In the genomic region with DNA sequence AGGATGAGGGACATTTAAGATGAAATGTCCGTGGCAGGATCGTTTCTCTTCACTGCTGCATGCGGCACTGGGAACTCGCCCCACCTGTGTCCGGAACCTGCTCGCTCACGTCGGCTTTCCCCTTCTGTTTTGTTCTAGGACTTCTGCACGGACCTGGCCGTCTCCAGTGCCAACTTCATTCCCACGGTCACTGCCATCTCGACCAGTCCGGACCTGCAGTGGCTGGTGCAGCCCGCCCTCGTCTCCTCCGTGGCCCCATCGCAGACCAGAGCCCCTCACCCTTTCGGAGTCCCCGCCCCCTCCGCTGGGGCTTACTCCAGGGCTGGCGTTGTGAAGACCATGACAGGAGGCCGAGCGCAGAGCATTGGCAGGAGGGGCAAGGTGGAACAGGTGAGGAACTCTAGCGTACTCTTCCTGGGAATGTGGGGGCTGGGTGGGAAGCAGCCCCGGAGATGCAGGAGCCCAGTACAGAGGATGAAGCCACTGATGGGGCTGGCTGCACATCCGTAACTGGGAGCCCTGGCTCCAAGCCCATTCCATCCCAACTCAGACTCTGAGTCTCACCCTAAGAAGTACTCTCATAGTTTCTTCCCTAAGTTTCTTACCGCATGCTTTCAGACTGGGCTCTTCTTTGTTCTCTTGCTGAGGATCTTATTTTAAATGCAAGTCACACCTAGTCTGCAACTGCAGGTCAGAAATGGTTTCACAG, we compare ENCODE assay signal across 8 cellular contexts. TPM values are rescaled to one million over a fixed set of nuclear protein-coding genes. Genes with fewer than 3 reads are reported as not detected.
DNase-seq lines count a peak whose midpoint lies in the region; ATAC-seq and TF ChIP-seq lines count a peak whose summit lies in the region.

No MANE protein-coding gene starts in this region.

- peak overlapping the region; percentile 95 to 100 for H3K4me3 Mint-ChIP-seq in CD14-positive monocyte
- peak overlapping the region; percentile 89 for H3K4me3 Mint-ChIP-seq in endothelial cell (ENCODE audit: unreplicated experiment)

- H3K27me3 Mint-ChIP-seq in CD14-positive monocyte (ENCODE audit: low read depth in 3 of 3), result peaks cover 0 to 41% (median 7%) of the 10 kb centered on the region in 3 donors
- H3K27me3 Mint-ChIP-seq in endothelial cell (ENCODE audit: unreplicated experiment), result peaks cover 38% of the 10 kb centered on the region

- TF ChIP-seq CTCF in CD14-positive monocyte (IDR thresholded peaks at IDR 0.05), result no peak
- no peak for TF ChIP-seq CTCF in Peyer's patch (IDR thresholded peaks at IDR 0.05)
- TF ChIP-seq CTCF in endothelial cell (IDR thresholded peaks at IDR 0.05; ENCODE audit: unreplicated experiment), result no peak

- peaks cover 0 to 28% (median 0%) of the 10 kb centered on the region in 3 donors for H3K36me3 ChIP-seq in Peyer's patch
- H3K36me3 ChIP-seq in muscle layer of colon (ENCODE audit: insufficient read depth, low read length), result peaks cover 25% of the 10 kb centered on the region

- peaks cover 41 to 47% of the 10 kb centered on the region in 2 donors for H3K36me3 Mint-ChIP-seq in CD14-positive monocyte
- peaks cover 6% of the 10 kb centered on the region for H3K36me3 Mint-ChIP-seq in endothelial cell (ENCODE audit: low read depth, unreplicated experiment)

- intact Hi-C loops in CD14-positive monocyte (cut with micrococcal nuclease), result loop anchor here (2.0 to 5.0 kb wide), 4 partner anchors 15 to 148 kb away; no protein-coding TSS in a partner anchor

- H3K4me3 ChIP-seq in Peyer's patch, result peak overlapping the region; percentile 62 to 69 (median 62)
- H3K4me3 ChIP-seq in muscle layer of colon (ENCODE audit: low read depth in 1 of 2, low read length in 2 of 2), result peak overlapping the region; percentile 70 to 94

- H3K27ac Mint-ChIP-seq in CD14-positive monocyte (peak overlapping the region; percentile 98 to 100 (median 99)), endothelial cell (ENCODE audit: unreplicated experiment) (peak overlapping the region; percentile 57)

- H3K27me3 ChIP-seq in Peyer's patch (no peaks in the 10 kb centered on the region), muscle layer of colon (ENCODE audit: control insufficient read depth in 1 of 2, insufficient read depth in 2 of 2, low read length in 2 of 2) (no peaks in the 10 kb centered on the region)

- DNase-seq in CD14-positive monocyte (ENCODE audit: low spot score), result no peak
- DNase-seq in Peyer's patch, result peak in 1 of 3 donors; percentile 60
- DNase-seq in endothelial cell (ENCODE audit: low spot score), result no peak
- no peak for DNase-seq in effector CD4-positive, alpha-beta T cell
- DNase-seq in KBM-7, result no peak

- in situ Hi-C loops in KBM-7 (cut with MboI; ENCODE audit: low pct_unique_long_range_greater_than_20kb, low sequenced_read_pairs), result no loop called here

- peaks cover 8 to 25% (median 17%) of the 10 kb centered on the region in 4 donors for H3K4me1 ChIP-seq in Peyer's patch
- peaks cover 29% of the 10 kb centered on the region for H3K4me1 ChIP-seq in muscle layer of colon (ENCODE audit: insufficient read depth, low read length)

- peak in 1 of 2 donors; percentile 10 for TF ChIP-seq POLR2A in Peyer's patch (IDR thresholded peaks at IDR 0.05)

- H3K9me3 Mint-ChIP-seq in CD14-positive monocyte (peaks cover 15 to 31% (median 26%) of the 10 kb centered on the region in 7 donors), endothelial cell (ENCODE audit: unreplicated experiment) (no peaks in the 10 kb centered on the region)

- peak overlapping the region; percentile 94 for H3K9ac ChIP-seq in muscle layer of colon (ENCODE audit: low read length)

- H3K27ac ChIP-seq in Peyer's patch (peak overlapping the region; percentile 77 to 99 (median 92)), muscle layer of colon (ENCODE audit: low read depth, low read length) (peak overlapping the region; percentile 99)

- H3K9me3 ChIP-seq in Peyer's patch, result no peaks in the 10 kb centered on the region
- H3K9me3 ChIP-seq in muscle layer of colon (ENCODE audit: low read length), result no peaks in the 10 kb centered on the region

- ATAC-seq in GM18861 (IDR thresholded peaks at IDR 0.05; ENCODE audit: unreplicated experiment) (no peak), HG03354 (IDR thresholded peaks at IDR 0.05; ENCODE audit: poor library complexity, severe bottlenecking, unreplicated experiment) (no peak)

- H3K4me1 Mint-ChIP-seq in CD14-positive monocyte, result peaks cover 60% of the 10 kb centered on the region
- peaks cover 17% of the 10 kb centered on the region for H3K4me1 Mint-ChIP-seq in endothelial cell (ENCODE audit: unreplicated experiment)

RNA-seq across cellular contexts. Expression of a gene that starts 1.3 kb away (rescaled TPM):
- polyA plus RNA-seq in CD14-positive monocyte, result 1,000 to 10,000 TPM; 4,403 to 4,841 TPM
- total RNA-seq in Peyer's patch (1,000 to 10,000 TPM in 1 of 4 donors, 100 to 1,000 TPM in 3; 267 to 2,466 (median 503) TPM), endothelial cell (ENCODE audit: unreplicated experiment) (41.5 TPM)
